ENCODE assay signal across 24 cellular contexts in the genomic region with DNA sequence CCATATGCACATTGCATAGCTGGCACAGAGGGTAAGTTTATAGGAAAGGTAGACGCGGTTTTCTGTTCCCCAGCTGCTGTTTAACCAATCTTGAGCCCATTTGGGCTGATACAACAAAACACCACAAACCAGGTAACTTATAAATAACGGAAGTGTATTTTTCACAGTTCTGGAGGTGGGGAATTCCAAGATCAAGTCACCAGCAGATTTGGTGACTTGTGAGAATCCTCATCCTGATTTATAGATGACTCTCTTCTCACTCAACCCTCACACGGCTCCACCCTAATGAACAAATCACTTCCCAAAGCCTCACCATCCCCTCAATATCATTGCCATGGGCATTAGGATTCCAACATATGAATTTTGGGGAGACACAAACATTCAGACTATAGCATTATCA.
DNase-seq lines count a peak whose midpoint lies in the region; ATAC-seq, FAIRE-seq and TF ChIP-seq lines count a peak whose summit lies in the region.
"Had no signal": no experiment of that assay in that cellular context is flagged by ENCODE, and none has a peak within 500 bp of the region (broad histone marks: within the 10 kb centered on the region; RNA-seq: fewer than 3 reads in every experiment).

No MANE protein-coding gene starts in this region.

- TF ChIP-seq RAD21 in GM12878 (IDR thresholded peaks at IDR 0.05; ENCODE audit: insufficient read depth, low read depth, low read length), result no peak

- H3K9me3 ChIP-seq in GM12878 (replicated peaks; ENCODE audit: control insufficient read depth, insufficient read depth, low read length), result no peaks in the 10 kb centered on the region; the same call in 2 of the 3 replicates
- H3K9me3 ChIP-seq: A549; BE2C; BLaER1 treated with 17β-estradiol and CSF1 and Interleukin-3, amounts not matched to agents 10 nM and 100 nM had no signal

- no peak overlapping the region for H3K9ac ChIP-seq in GM12878 (ENCODE audit: control insufficient read depth, insufficient read depth, low read length)
- H3K9ac ChIP-seq: BLaER1 treated with 17β-estradiol and CSF1 and Interleukin-3, amounts not matched to agents 10 nM and 100 nM had no signal

- DNase-seq in GM12865 (ENCODE audit: low read depth) (peak; percentile 15), GM12878 (ENCODE audit: low read depth, low spot score) (no peak), kidney tubule cell (ENCODE audit: low spot score) (peak; percentile 26), lower leg skin (ENCODE audit: low spot score in 2 of 2) (no peak), epidermal melanocyte (ENCODE audit: insufficient read length, low spot score) (no peak), NOMO-1 treated with DMSO at 0.1 percent for 48 hours (lab: John Stamatoyannopoulos, UW; ENCODE audit: unreplicated experiment) (no peak)
- DNase-seq: 8988T; ACHN; AML-193; BE2C; CD4-positive, alpha-beta T cell; CD8-positive, alpha-beta memory T cell; DMS 273 treated with DMSO at 0.1 percent for 48 hours; DMS79 treated with DMSO at 0.1 percent for 48 hours; HFFc6 had no signal

- in situ Hi-C loops in GM12878 (cut with MboI), result no loop called here

- FAIRE-seq in GM12878 (lab: Jason Lieb, UNC), result no peak
- FAIRE-seq: A549, D721Med, G401.6, GM12892, H54 had no signal

- 13% methylated on average over 4 of the region's 4 CpGs for WGBS in GM12878 (ENCODE audit: insufficient coverage, insufficient replicate concordance, low lambda C conversion rate, missing lambda C conversion rate)
- 78 to 82% methylated on average over 4 of the region's 4 CpGs for WGBS in lower leg skin, 2 donors

- RAD21 ChIA-PET in GM12878 (lab: Charles Lee; ENCODE audit: unreplicated experiment), result interaction anchor here (0.6 to 1.0 kb wide), 2 partner anchors 9 to 361 kb away, joined by 3 to 4 read pairs; no protein-coding TSS in a partner anchor

- H3K36me3 ChIP-seq in GM12878 (ENCODE audit: control insufficient read depth in 2 of 2, insufficient read depth in 2 of 2, low read length in 1 of 2), result no peaks in the 10 kb centered on the region
- H3K36me3 ChIP-seq: BE2C; BLaER1 treated with 17β-estradiol and CSF1 and Interleukin-3, amounts not matched to agents 10 nM and 100 nM; HAP-1 had no signal

- H3K79me2 ChIP-seq in GM12878 (ENCODE audit: control insufficient read depth, insufficient read depth, low read length), result no peaks in the 10 kb centered on the region

- H3K27ac ChIP-seq in GM12878 (ENCODE audit: control insufficient read depth, insufficient read depth), result no peak overlapping the region
- H3K27ac ChIP-seq: A549; BLaER1 treated with 17β-estradiol and CSF1 and Interleukin-3, amounts not matched to agents 10 nM and 100 nM had no signal

- TF ChIP-seq EP300 in GM12878 (IDR thresholded peaks at IDR 0.05; ENCODE audit: borderline replicate concordance in 1 of 2, control insufficient read depth in 1 of 2, low read depth in 2 of 2, low read length in 2 of 2), result no peak

- no peaks in the 10 kb centered on the region for H3K27me3 ChIP-seq in GM12878 (replicated peaks in 1 of 2; ENCODE audit: control insufficient read depth in 2 of 2, insufficient read depth in 2 of 2, low read length in 1 of 2)
- H3K27me3 ChIP-seq: BE2C; BLaER1 treated with 17β-estradiol and CSF1 and Interleukin-3, amounts not matched to agents 10 nM and 100 nM had no signal

- ATAC-seq in GM12878 (peak; percentile 73), GM18907 (IDR thresholded peaks at IDR 0.05; ENCODE audit: unreplicated experiment) (no peak)
- ATAC-seq: A549, GM23338 had no signal

- H3K4me3 ChIP-seq in GM12865 (ENCODE audit: low read depth, low read length), result no peak overlapping the region
- H3K4me3 ChIP-seq in GM12878, result no peak overlapping the region
- no peak overlapping the region for H3K4me3 ChIP-seq in lower leg skin (ENCODE audit: low read depth, poor library complexity, severe bottlenecking)
- H3K4me3 ChIP-seq: A549; BLaER1 treated with 17β-estradiol and CSF1 and Interleukin-3, amounts not matched to agents 10 nM and 100 nM; GM23338; HAP-1 had no signal

- no peak for TF ChIP-seq CTCF in GM12865 (IDR thresholded peaks at IDR 0.05; ENCODE audit: insufficient read depth, low read depth, low read length, missing control alignments)
- TF ChIP-seq CTCF in GM12878 (IDR thresholded peaks at IDR 0.05 in 2 of 3, conservative IDR thresholded peaks at IDR 0.05 in 1 of 3; ENCODE audit: control insufficient read depth in 2 of 3, extremely low read depth in 1 of 3, insufficient read depth in 1 of 3, low read depth in 3 of 3, low read length in 3 of 3), result no peak
- no peak for TF ChIP-seq CTCF in lower leg skin (IDR thresholded peaks at IDR 0.05)

- BruUV-seq in GM12878 (replicated peaks; lab: Mats Ljungman, UMichigan), result no TSS peak

- intact Hi-C loops in GM12878 (cut with micrococcal nuclease; ENCODE audit: unreplicated experiment), result no loop called here
- intact Hi-C loops in lower leg skin (cut with DNase I; ENCODE audit: low total_unique reads), result no loop called here

- POLR2A ChIA-PET in GM12878 (lab: Charles Lee), result interaction anchor here (0.6 kb wide), 1 partner anchor 9 kb away, joined by 5 read pairs; no protein-coding TSS in a partner anchor

- H3K4me1 ChIP-seq in GM12878 (ENCODE audit: control insufficient read depth, insufficient read depth, low read length), result no peaks in the 10 kb centered on the region
- H3K4me1 ChIP-seq: A549; BE2C; BLaER1 treated with 17β-estradiol and CSF1 and Interleukin-3, amounts not matched to agents 10 nM and 100 nM had no signal

- no peaks in the 10 kb centered on the region for H4K20me1 ChIP-seq in GM12878 (ENCODE audit: control insufficient read depth, insufficient read depth)
- H4K20me1 ChIP-seq: BLaER1 treated with 17β-estradiol and CSF1 and Interleukin-3, amounts not matched to agents 10 nM and 100 nM had no signal

- H3K4me2 ChIP-seq in GM12878 (ENCODE audit: control insufficient read depth, insufficient read depth), result no peak overlapping the region
- H3K4me2 ChIP-seq: A549; BLaER1 treated with 17β-estradiol and CSF1 and Interleukin-3, amounts not matched to agents 10 nM and 100 nM; GM23338 had no signal

- SMC1A ChIA-PET in GM12878 (lab: Charles Lee; ENCODE audit: uncharacterized antibody, unreplicated experiment), result interaction anchor here (0.7 to 1.9 kb wide), 4 partner anchors 10 to 347 kb away, joined by 3 to 11 read pairs (median 4); no protein-coding TSS in a partner anchor

- CTCF ChIA-PET in GM12878 (lab: Yijun Ruan, JAX), result interaction anchor here (0.8 kb wide), 1 partner anchor 159 kb away, joined by 3 read pairs; no protein-coding TSS in a partner anchor

- H2AFZ ChIP-seq in GM12878 (ENCODE audit: control insufficient read depth, low read depth, low read length), result no peak overlapping the region
- H2AFZ ChIP-seq: GM23338 had no signal

- TF ChIP-seq POLR2A in GM12878 (IDR thresholded peaks at IDR 0.05; ENCODE audit: low read depth, low read length) (no peak), lower leg skin (IDR thresholded peaks at IDR 0.05) (no peak)

TF ChIP-seq in GM12878, 131 proteins besides CTCF, POLR2A, EP300 and RAD21:
- no peak for TF ChIP-seq STAT3 (IDR thresholded peaks at IDR 0.05; ENCODE audit: low read depth, low read length)
- peak; percentile 37; the same call in 1 of the 2 replicates for TF ChIP-seq DPF2 (IDR thresholded peaks at IDR 0.05)
- TF ChIP-seq, protein P1, sequence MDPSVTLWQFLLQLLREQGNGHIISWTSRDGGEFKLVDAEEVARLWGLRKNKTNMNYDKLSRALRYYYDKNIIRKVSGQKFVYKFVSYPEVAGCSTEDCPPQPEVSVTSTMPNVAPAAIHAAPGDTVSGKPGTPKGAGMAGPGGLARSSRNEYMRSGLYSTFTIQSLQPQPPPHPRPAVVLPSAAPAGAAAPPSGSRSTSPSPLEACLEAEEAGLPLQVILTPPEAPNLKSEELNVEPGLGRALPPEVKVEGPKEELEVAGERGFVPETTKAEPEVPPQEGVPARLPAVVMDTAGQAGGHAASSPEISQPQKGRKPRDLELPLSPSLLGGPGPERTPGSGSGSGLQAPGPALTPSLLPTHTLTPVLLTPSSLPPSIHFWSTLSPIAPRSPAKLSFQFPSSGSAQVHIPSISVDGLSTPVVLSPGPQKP (IDR thresholded peaks at IDR 0.05; ENCODE audit: low read depth, low read length), result no peak
- no peak for TF ChIP-seq RAD51 (IDR thresholded peaks at IDR 0.05)
- TF ChIP-seq MEF2A (IDR thresholded peaks at IDR 0.05; ENCODE audit: insufficient read depth, low read depth, low read length), result no peak
- TF ChIP-seq, protein P2, sequence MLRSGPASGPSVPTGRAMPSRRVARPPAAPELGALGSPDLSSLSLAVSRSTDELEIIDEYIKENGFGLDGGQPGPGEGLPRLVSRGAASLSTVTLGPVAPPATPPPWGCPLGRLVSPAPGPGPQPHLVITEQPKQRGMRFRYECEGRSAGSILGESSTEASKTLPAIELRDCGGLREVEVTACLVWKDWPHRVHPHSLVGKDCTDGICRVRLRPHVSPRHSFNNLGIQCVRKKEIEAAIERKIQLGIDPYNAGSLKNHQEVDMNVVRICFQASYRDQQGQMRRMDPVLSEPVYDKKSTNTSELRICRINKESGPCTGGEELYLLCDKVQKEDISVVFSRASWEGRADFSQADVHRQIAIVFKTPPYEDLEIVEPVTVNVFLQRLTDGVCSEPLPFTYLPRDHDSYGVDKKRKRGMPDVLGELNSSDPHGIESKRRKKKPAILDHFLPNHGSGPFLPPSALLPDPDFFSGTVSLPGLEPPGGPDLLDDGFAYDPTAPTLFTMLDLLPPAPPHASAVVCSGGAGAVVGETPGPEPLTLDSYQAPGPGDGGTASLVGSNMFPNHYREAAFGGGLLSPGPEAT (IDR thresholded peaks at IDR 0.05; ENCODE audit: low read depth), result peak; percentile 36; the same call in 1 of the 2 replicates
- TF ChIP-seq SPI1 (IDR thresholded peaks at IDR 0.05; ENCODE audit: borderline replicate concordance, insufficient read depth, low read depth, low read length), result peak; percentile 63; the same call in 1 of the 2 replicates

Comparison
In these comparisons a context has a peak if more than half of its experiments do, and no peak if none do; other contexts are left out.
1. DNase-seq: peak in GM12865 (single experiment) and kidney tubule cell (single experiment); none in GM12878 (single experiment), lower leg skin (0 of 2), epidermal melanocyte (single experiment) and NOMO-1 treated with DMSO at 0.1 percent for 48 hours (single experiment).